1 cellular context compared by ENCODE assay signal in the genomic region with DNA sequence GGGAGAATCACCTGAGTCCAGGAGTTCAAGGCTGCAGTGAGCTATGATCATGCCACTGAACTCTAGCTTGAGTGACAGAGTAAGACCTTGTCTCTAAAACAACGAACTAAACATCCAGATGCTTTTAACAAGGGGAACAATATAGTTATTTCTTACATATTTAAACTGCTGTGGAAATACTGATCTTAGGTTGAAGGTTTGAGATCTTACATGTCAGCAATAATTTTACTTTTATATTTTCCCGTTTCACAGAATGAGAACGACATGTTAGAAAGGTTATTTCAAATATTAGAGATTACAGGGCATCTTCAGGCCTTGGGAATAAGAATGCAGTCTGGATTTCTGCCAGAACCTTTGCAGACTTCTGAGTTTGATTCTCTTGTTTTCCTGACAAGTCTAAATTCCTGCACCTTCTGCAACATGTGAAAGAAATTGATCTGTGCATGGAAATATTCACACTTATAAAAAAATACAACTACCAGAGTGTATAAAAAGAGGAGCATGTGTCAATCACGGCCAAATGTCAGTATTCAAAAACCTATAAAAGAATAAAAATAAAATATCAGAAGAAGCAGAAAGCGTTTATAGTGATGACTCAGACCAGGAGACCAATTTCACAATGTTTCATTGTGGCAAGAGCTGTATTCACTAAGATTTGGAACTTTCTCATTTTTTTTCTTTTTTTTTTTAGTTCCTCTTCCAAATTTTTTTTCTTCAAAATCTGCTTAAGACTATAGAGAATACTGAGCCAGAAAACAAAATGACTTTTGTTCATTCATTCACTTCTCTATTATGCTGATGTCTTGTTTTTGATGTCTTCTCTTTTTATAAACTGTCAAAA.
TF ChIP-seq lines count a peak whose summit lies in the region.

No MANE protein-coding gene starts in this region.

TF ChIP-seq in HepG2, 621 proteins besides CTCF, POLR2A, EP300 and RAD21 (continued from another document):
- no peak for TF ChIP-seq ZBED4 (CRISPR knock-in tag; IDR thresholded peaks at IDR 0.05; ENCODE audit: borderline replicate concordance)
- peak; percentile 43; the same call in 1 of the 2 replicates for TF ChIP-seq MAFF (IDR thresholded peaks at IDR 0.05; ENCODE audit: low read depth, low read length)
- TF ChIP-seq SCMH1 (CRISPR knock-in tag; IDR thresholded peaks at IDR 0.05; ENCODE audit: borderline replicate concordance) = no peak
